Comparison of ENCODE assay signal across 1 cellular context in the genomic region with DNA sequence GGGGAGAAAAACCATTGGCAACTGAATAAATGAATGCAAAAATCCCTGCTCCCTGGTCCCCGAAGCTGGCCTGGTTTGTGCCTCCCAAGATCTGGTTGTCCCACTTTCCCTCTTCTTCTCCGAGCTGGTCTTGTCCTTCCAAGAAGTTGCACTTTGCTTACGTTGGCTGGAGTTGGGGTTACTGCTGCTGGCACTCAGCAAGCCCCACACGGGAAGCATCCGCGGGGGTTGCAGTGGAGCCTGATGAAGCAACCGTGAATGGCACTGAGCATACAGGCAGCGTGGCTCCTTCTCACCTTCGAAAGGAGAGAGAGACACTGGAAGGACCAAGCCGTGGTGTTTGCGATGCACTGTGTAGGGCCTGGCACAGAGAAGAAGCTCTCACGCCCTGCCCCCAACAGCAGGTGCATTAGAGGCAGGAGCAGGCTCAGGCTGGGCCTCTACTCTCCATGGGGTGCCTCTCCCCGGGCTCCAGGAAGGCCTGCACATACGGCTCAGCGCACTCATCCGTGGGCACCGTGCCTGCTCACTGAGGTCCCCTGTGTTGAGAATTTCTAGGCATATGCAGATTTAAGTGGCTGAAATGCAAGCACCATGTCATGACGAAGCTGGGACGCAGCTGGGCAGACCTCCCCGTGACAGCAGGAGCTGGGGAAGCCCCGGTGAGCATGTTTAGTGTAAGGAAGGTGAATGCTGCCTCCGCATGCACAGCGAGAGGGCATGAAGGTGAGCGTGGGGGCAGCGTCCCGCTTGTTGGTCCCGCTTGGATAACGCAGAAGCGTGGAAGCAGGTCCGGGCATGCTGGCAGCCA.
TF ChIP-seq lines count a peak whose summit lies in the region.

No MANE protein-coding gene starts in this region.

TF ChIP-seq in HEK293, 187 proteins besides CTCF, POLR2A, EP300 and RAD21 (continued from another document):
- TF ChIP-seq, protein P1, sequence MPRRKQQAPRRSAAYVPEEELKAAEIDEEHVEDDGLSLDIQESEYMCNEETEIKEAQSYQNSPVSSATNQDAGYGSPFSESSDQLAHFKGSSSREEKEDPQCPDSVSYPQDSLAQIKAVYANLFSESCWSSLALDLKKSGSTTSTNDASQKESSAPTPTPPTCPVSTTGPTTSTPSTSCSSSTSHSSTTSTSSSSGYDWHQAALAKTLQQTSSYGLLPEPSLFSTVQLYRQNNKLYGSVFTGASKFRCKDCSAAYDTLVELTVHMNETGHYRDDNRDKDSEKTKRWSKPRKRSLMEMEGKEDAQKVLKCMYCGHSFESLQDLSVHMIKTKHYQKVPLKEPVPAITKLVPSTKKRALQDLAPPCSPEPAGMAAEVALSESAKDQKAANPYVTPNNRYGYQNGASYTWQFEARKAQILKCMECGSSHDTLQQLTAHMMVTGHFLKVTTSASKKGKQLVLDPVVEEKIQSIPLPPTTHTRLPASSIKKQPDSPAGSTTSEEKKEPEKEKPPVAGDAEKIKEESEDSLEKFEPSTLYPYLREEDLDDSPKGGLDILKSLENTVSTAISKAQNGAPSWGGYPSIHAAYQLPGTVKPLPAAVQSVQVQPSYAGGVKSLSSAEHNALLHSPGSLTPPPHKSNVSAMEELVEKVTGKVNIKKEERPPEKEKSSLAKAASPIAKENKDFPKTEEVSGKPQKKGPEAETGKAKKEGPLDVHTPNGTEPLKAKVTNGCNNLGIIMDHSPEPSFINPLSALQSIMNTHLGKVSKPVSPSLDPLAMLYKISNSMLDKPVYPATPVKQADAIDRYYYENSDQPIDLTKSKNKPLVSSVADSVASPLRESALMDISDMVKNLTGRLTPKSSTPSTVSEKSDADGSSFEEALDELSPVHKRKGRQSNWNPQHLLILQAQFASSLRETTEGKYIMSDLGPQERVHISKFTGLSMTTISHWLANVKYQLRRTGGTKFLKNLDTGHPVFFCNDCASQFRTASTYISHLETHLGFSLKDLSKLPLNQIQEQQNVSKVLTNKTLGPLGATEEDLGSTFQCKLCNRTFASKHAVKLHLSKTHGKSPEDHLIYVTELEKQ (tag by site-specific recombination; IDR thresholded peaks at IDR 0.05; ENCODE audit: borderline replicate concordance) = no peak
- no peak for TF ChIP-seq ZNF155 (tag by site-specific recombination; IDR thresholded peaks at IDR 0.05)
